Comparison of ENCODE assay signal across 8 cellular contexts in genomic region chr12:49264873-49265792, GRCh38. TPM values are rescaled to one million over a fixed set of nuclear protein-coding genes. Genes with fewer than 3 reads are reported as not detected.
DNase-seq lines count a peak whose midpoint lies in the region; ATAC-seq, FAIRE-seq and TF ChIP-seq lines count a peak whose summit lies in the region.

Gene TUBA1C, plus strand, starts transcription at chr12:49265082. Its CDS starts 100 bp downstream, at chr12:49265182.

- no peaks in the 10 kb centered on the region for H3K4me1 ChIP-seq in BE2C
- H3K4me1 ChIP-seq in HepG2 (ENCODE audit: insufficient read depth, low read length): peaks cover 45% of the 10 kb centered on the region

- no peak within 1 kb of the TSS for H3K4me3 ChIP-seq in BE2C (ENCODE audit: low read depth, low read length)
- H3K4me3 ChIP-seq in HepG2 (replicated peaks in 1 of 3; ENCODE audit: insufficient read depth in 1 of 3, low read depth in 2 of 3, low read length in 3 of 3): peak within 1 kb of the TSS; percentile 96 to 98 (median 96)

- TSS peak; percentile 73 for BruUV-seq in HepG2 (replicated peaks; lab: Mats Ljungman, UMichigan)

- peak within 1 kb of the TSS; percentile 83 for H3K4me2 ChIP-seq in HepG2 (ENCODE audit: low read depth, low read length)

- H3K27me3 ChIP-seq in BE2C: no peaks in the 10 kb centered on the region
- H3K27me3 ChIP-seq in HepG2 (ENCODE audit: control insufficient read depth in 1 of 2, insufficient read depth in 2 of 2, low read length in 2 of 2): no peaks in the 10 kb centered on the region; a peak in 1 of 5 replicates

- no peaks in the 10 kb centered on the region for H3K9me3 ChIP-seq in BE2C
- no peaks in the 10 kb centered on the region for H3K9me3 ChIP-seq in HepG2 (ENCODE audit: low read length)

- H3K9ac ChIP-seq in HepG2 (ENCODE audit: insufficient read depth, low read depth, low read length): peak within 1 kb of the TSS; percentile 99

- TF ChIP-seq EP300 in HepG2 (IDR thresholded peaks at IDR 0.05; ENCODE audit: low read depth in 2 of 2, low read length in 2 of 2) (peak in 1 of 2 experiments; percentile 32; a peak in 1 of 4 replicates), HepG2 (CRISPR knock-in tag; IDR thresholded peaks at IDR 0.05; ENCODE audit: borderline replicate concordance) (no peak)

- peak; percentile 96 to 99 for TF ChIP-seq POLR2A in HepG2 (IDR thresholded peaks at IDR 0.05; ENCODE audit: insufficient read depth in 1 of 2, low read depth in 2 of 2, low read length in 2 of 2)

- peaks cover 3% of the 10 kb centered on the region; the same call in 1 of the 2 replicates for H3K36me3 ChIP-seq in BE2C
- peaks cover 5 to 17% of the 10 kb centered on the region in 2 experiments; a peak in 4 of 5 replicates for H3K36me3 ChIP-seq in HepG2 (replicated peaks in 1 of 2; ENCODE audit: control insufficient read depth in 1 of 2, insufficient read depth in 2 of 2, low read length in 2 of 2)

- peak within 1 kb of the TSS; percentile 95 for H3K27ac ChIP-seq in HepG2 (ENCODE audit: extremely low read length, insufficient read depth, low read length)

- POLR2A ChIA-PET in HepG2 (lab: Yijun Ruan, JAX): interaction anchor here (0.6 to 3.9 kb wide), 28 partner anchors 7 to 563 kb away, joined by 3 to 56 read pairs (median 6); partner anchors contain the start of genes PRPH, RHEBL1, SPATS2 and TROAP

- CTCF ChIA-PET in HepG2 (lab: Yijun Ruan, JAX; ENCODE audit: low intra/inter-chr PET ratio, low total read pairs): interaction anchor here (1.1 kb wide), 1 partner anchor 31 kb away, joined by 3 read pairs; no protein-coding TSS in a partner anchor

- peak; percentile 80 for ATAC-seq in HG03457 (IDR thresholded peaks at IDR 0.05; ENCODE audit: unreplicated experiment)
- peak; percentile 84 for ATAC-seq in HepG2

- DNase-seq in BE2C (peak; percentile 34), GM19240 (ENCODE audit: insufficient read length, low spot score) (peak; percentile 93), NCI-H524 treated with DMSO at 0.1 percent for 48 hours (lab: John Stamatoyannopoulos, UW) (peak; percentile 12), dermis blood vessel endothelial cell (peak; percentile 95), HepG2 (ENCODE audit: low spot score) (peak; percentile 88)
- DNase-seq in activated CD4-positive, alpha-beta T cell treated with anti-CD3 and anti-CD28 coated beads, Interleukin-2, amount 50 U/mL, for 24 hours (ENCODE audit: low read depth in 1 of 2, low spot score in 1 of 2): peak; percentile 82 to 88
- peak; percentile 89 for DNase-seq in stimulated activated CD4-positive, alpha-beta T cell treated with anti-CD3 and anti-CD28 coated beads, Interleukin-4, amount 100 ng/mL, for 1 hour

- peaks cover 46% of the 10 kb centered on the region for H3K79me2 ChIP-seq in HepG2 (ENCODE audit: insufficient read depth, low read length)

- TF ChIP-seq RAD21 in HepG2 (CRISPR knock-in tag; IDR thresholded peaks at IDR 0.05): peak; percentile 64

- WGBS in HepG2 (ENCODE audit: low lambda C conversion rate): under 1% methylated on average over 33 of the region's 61 CpGs

- intact Hi-C loops in HepG2 (cut with micrococcal nuclease; ENCODE audit: unreplicated experiment): loop anchor here (2.0 to 5.0 kb wide), 2 partner anchors 30 to 537 kb away; no protein-coding TSS in a partner anchor

- in situ Hi-C loops in HepG2 (cut with HindIII; ENCODE audit: extremely low pct_ligation_motif_present, low pct_unique_long_range_greater_than_20kb): no loop called here

- FAIRE-seq in HepG2 (lab: Jason Lieb, UNC): peak; percentile 55

- TF ChIP-seq CTCF in BE2C (IDR thresholded peaks at IDR 0.05; ENCODE audit: low read depth, low read length): no peak
- peak; percentile 21; the same call in 1 of the 2 replicates for TF ChIP-seq CTCF in HepG2 (CRISPR knock-in tag; IDR thresholded peaks at IDR 0.05)

- H4K20me1 ChIP-seq in HepG2 (ENCODE audit: insufficient read depth, low read length): peaks cover 36% of the 10 kb centered on the region

- H2AFZ ChIP-seq in HepG2 (ENCODE audit: low read length): no peak within 1 kb of the TSS

TF ChIP-seq in HepG2, 621 proteins besides CTCF, POLR2A, EP300 and RAD21 (continues in another document):
- TF ChIP-seq ZBTB38 (CRISPR knock-in tag; IDR thresholded peaks at IDR 0.05): no peak
- no peak for TF ChIP-seq AGO1 (IDR thresholded peaks at IDR 0.05; ENCODE audit: low read depth, low read length, poor library complexity, severe bottlenecking)
- 0 out of 2 replicates have a peak, but pooled peaks have one; percentile 55 for TF ChIP-seq ZNF703 (CRISPR knock-in tag; IDR thresholded peaks at IDR 0.05; ENCODE audit: borderline replicate concordance)
- 0 out of 2 replicates have a peak, but pooled peaks have one; percentile 11 for TF ChIP-seq RXRB (CRISPR knock-in tag; IDR thresholded peaks at IDR 0.05; ENCODE audit: borderline replicate concordance)
- TF ChIP-seq ZFP62 (CRISPR knock-in tag; IDR thresholded peaks at IDR 0.05): no peak
- no peak for TF ChIP-seq ZNF614 (CRISPR knock-in tag; IDR thresholded peaks at IDR 0.05; ENCODE audit: borderline replicate concordance)
- peak; percentile 95 for TF ChIP-seq ZNF275 (CRISPR knock-in tag; IDR thresholded peaks at IDR 0.05; ENCODE audit: borderline replicate concordance)
- TF ChIP-seq ZNF44 (CRISPR knock-in tag; IDR thresholded peaks at IDR 0.05): no peak
- TF ChIP-seq RELA (CRISPR knock-in tag; IDR thresholded peaks at IDR 0.05): no peak
- TF ChIP-seq NR2F2 (IDR thresholded peaks at IDR 0.05; ENCODE audit: borderline replicate concordance, low read depth): peak; percentile 55; the same call in 1 of the 2 replicates
- TF ChIP-seq ATF7-NPFF (CRISPR knock-in tag; IDR thresholded peaks at IDR 0.05; ENCODE audit: low read depth): peak; percentile 97
- peak; percentile 97; the same call in 1 of the 2 replicates for TF ChIP-seq FOXO4 (CRISPR knock-in tag; conservative IDR thresholded peaks at IDR 0.05)
- peak; percentile 75; the same call in 1 of the 2 replicates for TF ChIP-seq CREB3 (CRISPR knock-in tag; IDR thresholded peaks at IDR 0.05)
- TF ChIP-seq ZNF496 (CRISPR knock-in tag; IDR thresholded peaks at IDR 0.05; ENCODE audit: insufficient replicate concordance): no peak
- TF ChIP-seq NFE2L1 (CRISPR knock-in tag; IDR thresholded peaks at IDR 0.05; ENCODE audit: borderline replicate concordance): no peak
- TF ChIP-seq TBX3 (IDR thresholded peaks at IDR 0.05; ENCODE audit: borderline replicate concordance): no peak

RNA-seq across cellular contexts. Expression of gene TUBA1C, which starts in this region (rescaled TPM):
- polyA plus RNA-seq in BE2C (2012; ENCODE audit: insufficient read depth, insufficient read length, low read depth): 10.0 TPM
- 221 and 355 TPM in 2 replicates for total RNA-seq in dermis blood vessel endothelial cell
- 693 and 807 TPM in 2 replicates for total RNA-seq in HepG2 (2016; rRNA removed; fragmentation: Illumina TruSeq; extraction: Trizol)
- 65.5 and 78.7 TPM in 2 replicates for total RNA-seq in HepG2 (2016; cell fraction: cytosol; rRNA removed; fragmentation: Illumina TruSeq; extraction: Trizol; ENCODE audit: low read depth)
- total RNA-seq in HepG2 (2016; cell fraction: insoluble cytoplasmic fraction; rRNA removed; fragmentation: Illumina TruSeq; extraction: Trizol): 710 and 734 TPM in 2 replicates
- 176 and 201 TPM in 2 replicates for total RNA-seq in HepG2 (2016; cell fraction: membrane; rRNA removed; fragmentation: Illumina TruSeq; extraction: Trizol)
- total RNA-seq in HepG2 (2016; cell fraction: nucleus; rRNA removed; fragmentation: Illumina TruSeq; extraction: Trizol): 210 and 226 TPM in 2 replicates
- 924 and 1,075 TPM in 2 replicates for polyA plus RNA-seq in HepG2 (2011; rRNA removed)
- 1,098 and 1,321 TPM in 2 replicates for polyA plus RNA-seq in HepG2 (2011; cell fraction: cytosol; rRNA removed)
- polyA plus RNA-seq in HepG2 (2011; cell fraction: nucleus; rRNA removed): 307 and 395 TPM in 2 replicates
- 285 and 347 TPM in 2 replicates for polyA plus RNA-seq in HepG2 (2012)
- 102 and 118 TPM in 2 replicates for polyA plus RNA-seq in HepG2 (2016; cell fraction: cytosol; fragmentation: Illumina TruSeq; extraction: Trizol; ENCODE audit: low read depth)
- polyA plus RNA-seq in HepG2 (2016; cell fraction: insoluble cytoplasmic fraction; fragmentation: Illumina TruSeq; extraction: Trizol; ENCODE audit: low read depth): 1,000 and 1,082 TPM in 2 replicates
- 180 and 223 TPM in 2 replicates for polyA plus RNA-seq in HepG2 (2016; cell fraction: membrane; fragmentation: Illumina TruSeq; extraction: Trizol; ENCODE audit: low read depth)
- 338 and 346 TPM in 2 replicates for polyA plus RNA-seq in HepG2 (2016; cell fraction: nucleus; fragmentation: Illumina TruSeq; extraction: Trizol; ENCODE audit: insufficient read depth, low read depth)
- polyA minus RNA-seq in HepG2 (2011; rRNA and poly(A)+ RNA removed; ENCODE audit: low replicate concordance): 2,204 and 5,291 TPM in 2 replicates
- polyA minus RNA-seq in HepG2 (2011; cell fraction: cytosol; rRNA and poly(A)+ RNA removed): 286 and 294 TPM in 2 replicates
- 113 and 150 TPM in 2 replicates for polyA minus RNA-seq in HepG2 (2011; cell fraction: nucleus; rRNA and poly(A)+ RNA removed)

Comparison
In these comparisons a context has a peak if more than half of its experiments do, and no peak if none do; other contexts are left out.
1. DNase-seq: peak in every context shown above with its lines; median percentile 95 in dermis blood vessel endothelial cell; 93 in GM19240; 89 in stimulated activated CD4-positive, alpha-beta T cell treated with anti-CD3 and anti-CD28 coated beads, Interleukin-4, amount 100 ng/mL, for 1 hour; 88 in HepG2; 85 in activated CD4-positive, alpha-beta T cell treated with anti-CD3 and anti-CD28 coated beads, Interleukin-2, amount 50 U/mL, for 24 hours; 34 in BE2C; 12 in NCI-H524 treated with DMSO at 0.1 percent for 48 hours.